11 cellular contexts compared by ENCODE assay signal in the genomic region with DNA sequence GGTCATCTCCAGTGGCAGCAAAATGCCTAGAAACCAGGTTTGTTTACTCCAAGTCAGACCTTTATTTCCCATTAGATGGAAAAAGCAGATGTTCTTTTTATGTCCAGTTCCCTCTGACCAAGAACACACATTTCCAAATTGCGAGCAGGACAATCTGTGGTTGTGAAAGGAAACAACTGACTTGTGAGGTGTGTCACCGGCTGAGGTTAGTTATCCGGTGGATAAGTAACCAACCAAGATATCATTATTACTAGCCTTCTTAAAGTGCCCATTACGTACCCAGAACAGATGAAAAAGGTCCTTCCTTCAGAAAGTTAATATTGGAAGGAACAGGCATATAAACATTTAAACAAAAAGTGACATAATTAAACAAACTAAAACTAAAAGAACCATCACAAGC.
A peak's percentile ranks its signal among the peaks of the same experiment; 100 is the strongest.
DNase-seq lines count a peak whose midpoint lies in the region; ATAC-seq and TF ChIP-seq lines count a peak whose summit lies in the region.
"Had no signal": no experiment of that assay in that cellular context is flagged by ENCODE, and none has a peak within 500 bp of the region (broad histone marks: within the 10 kb centered on the region; RNA-seq: fewer than 3 reads in every experiment).

No MANE protein-coding gene starts in this region.

- H3K27ac ChIP-seq in coronary artery (peak overlapping the region; percentile 59 to 76), RWPE1 (no peak overlapping the region)
- H3K27ac ChIP-seq: parathyroid adenoma had no signal

- no peak for TF ChIP-seq CTCF in coronary artery (IDR thresholded peaks at IDR 0.05)
- no peak for TF ChIP-seq CTCF in RWPE1 (conservative IDR thresholded peaks at IDR 0.05; ENCODE audit: low read depth)

- H3K27ac Mint-ChIP-seq in activated naive CD4-positive, alpha-beta T cell treated with anti-CD3 and anti-CD28 coated beads, Interleukin-2, amount 50 U/mL, for 72 hours = no peak overlapping the region

- CTCF ChIA-PET in RWPE1 (lab: Yijun Ruan, JAX) = interaction anchor here (1.1 to 2.4 kb wide), 3 partner anchors 254 to 647 kb away, joined by 3 to 13 read pairs (median 5); no protein-coding TSS in a partner anchor

- ATAC-seq in GM19035 (IDR thresholded peaks at IDR 0.05; ENCODE audit: unreplicated experiment) (peak; percentile 45), HG03159 (IDR thresholded peaks at IDR 0.05; ENCODE audit: unreplicated experiment) (peak; percentile 70)
- ATAC-seq in activated naive CD4-positive, alpha-beta T cell treated with anti-CD3 and anti-CD28 coated beads, Interleukin-2, amount 50 U/mL, for 72 hours = no peak

- H3K9me3 Mint-ChIP-seq in activated naive CD4-positive, alpha-beta T cell treated with anti-CD3 and anti-CD28 coated beads, Interleukin-2, amount 50 U/mL, for 72 hours = no peaks in the 10 kb centered on the region
- H3K9me3 Mint-ChIP-seq: brain had no signal

- DNase-seq in coronary artery (ENCODE audit: low spot score) = no peak
- DNase-seq in skeletal muscle cell (ENCODE audit: low read depth) = peak; percentile 64
- DNase-seq in activated effector memory CD4-positive, alpha-beta T cell treated with Interleukin-2 at 50 U/mL for 16 hours = no peak
- DNase-seq in activated naive CD4-positive, alpha-beta T cell treated with anti-CD3 and anti-CD28 coated beads, Interleukin-2, amount 50 U/mL, for 72 hours (ENCODE audit: low spot score in 2 of 2) = no peak
- DNase-seq in NCI-H2107 (lab: John Stamatoyannopoulos, UW) = no peak
- no peak for DNase-seq in RWPE1 (ENCODE audit: low spot score)
- DNase-seq: RPMI8226 had no signal

- POLR2A ChIA-PET in RWPE1 (lab: Yijun Ruan, JAX; ENCODE audit: low non-redundant PET) = no interaction called here

- peak overlapping the region; percentile 12 for H3K4me3 ChIP-seq in coronary artery
- no peak overlapping the region for H3K4me3 ChIP-seq in skeletal muscle cell (ENCODE audit: low read depth, low read length)

- H3K36me3 Mint-ChIP-seq in activated naive CD4-positive, alpha-beta T cell treated with anti-CD3 and anti-CD28 coated beads, Interleukin-2, amount 50 U/mL, for 72 hours = peaks cover 0 to 7% of the 10 kb centered on the region in 2 donors
- H3K36me3 Mint-ChIP-seq: brain had no signal

Comparison
In these comparisons a context has a peak if more than half of its experiments do, and no peak if none do; other contexts are left out.
1. ATAC-seq: peak in GM19035 (single experiment) and HG03159 (single experiment); none in activated naive CD4-positive, alpha-beta T cell treated with anti-CD3 and anti-CD28 coated beads, Interleukin-2, amount 50 U/mL, for 72 hours (0 of 2).